In the genomic region with DNA sequence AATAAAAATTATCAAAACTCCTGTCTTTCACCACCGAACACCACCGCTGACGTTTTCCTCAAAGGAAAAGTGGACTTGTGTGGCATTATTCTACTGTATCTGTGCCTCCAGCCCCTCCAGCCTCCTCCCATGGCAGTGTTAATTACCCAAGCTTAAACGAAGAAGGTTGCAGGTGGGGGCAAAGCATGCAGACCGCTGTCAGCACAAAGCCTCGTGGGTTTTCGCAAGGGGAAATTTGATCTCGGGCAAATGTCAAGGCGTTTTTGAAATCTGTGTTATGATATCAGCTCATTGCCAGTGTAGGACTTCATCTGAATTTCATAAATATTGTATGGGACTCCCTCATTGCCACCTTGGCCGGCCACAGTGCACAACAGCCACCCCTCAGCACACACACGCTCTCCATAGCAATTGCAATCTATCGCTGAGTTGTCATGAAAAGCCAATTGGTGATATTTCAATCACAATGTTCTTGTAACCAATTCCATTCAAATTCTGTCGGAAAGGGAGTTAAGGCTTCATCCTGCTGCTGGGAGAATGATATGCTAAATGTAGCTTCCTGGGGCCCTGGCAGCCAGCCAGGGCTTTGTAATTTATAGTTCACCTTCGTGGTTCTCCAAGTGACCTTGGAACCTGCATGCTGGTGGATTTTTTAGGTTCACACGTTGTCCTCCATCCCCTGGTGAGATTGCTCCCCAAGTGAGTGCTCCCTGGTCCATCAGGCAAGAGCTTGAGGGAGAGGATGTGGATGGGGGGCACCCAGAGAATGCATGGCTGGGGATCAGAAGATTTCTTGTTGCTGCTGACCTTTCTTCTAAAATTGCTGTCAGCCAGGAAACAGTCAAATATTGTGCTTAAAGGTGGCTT, we compare ENCODE assay signal across 2 cellular contexts.
TF ChIP-seq lines count a peak whose summit lies in the region.

No MANE protein-coding gene starts in this region.

TF ChIP-seq in GM23338, 12 proteins besides CTCF, POLR2A, EP300 and RAD21:
- TF ChIP-seq ZNF114 (CRISPR knock-in tag; IDR thresholded peaks at IDR 0.05) (no peak), NANOG (IDR thresholded peaks at IDR 0.05; ENCODE audit: borderline replicate concordance) (peak; percentile 90)
TF ChIP-seq in GM23338: peak in this region for 1.

TF ChIP-seq in SK-N-SH, 30 proteins besides CTCF, POLR2A, EP300 and RAD21:
- TF ChIP-seq FOSL2 (IDR thresholded peaks at IDR 0.05; ENCODE audit: borderline replicate concordance, low read depth) (no peak), ELF1 (IDR thresholded peaks at IDR 0.05) (no peak), CHD2 (IDR thresholded peaks at IDR 0.05; ENCODE audit: low read length, partially characterized antibody) (no peak), TCF12 (IDR thresholded peaks at IDR 0.05) (no peak), FOXJ3 (CRISPR knock-in tag; IDR thresholded peaks at IDR 0.05) (no peak), FOXM1 (IDR thresholded peaks at IDR 0.05; ENCODE audit: low read depth) (no peak), NFIC (IDR thresholded peaks at IDR 0.05; ENCODE audit: borderline replicate concordance) (no peak), POLR2AphosphoS5 (IDR thresholded peaks at IDR 0.05; ENCODE audit: low read depth, low read length) (no peak)
- TF ChIP-seq, protein P1, sequence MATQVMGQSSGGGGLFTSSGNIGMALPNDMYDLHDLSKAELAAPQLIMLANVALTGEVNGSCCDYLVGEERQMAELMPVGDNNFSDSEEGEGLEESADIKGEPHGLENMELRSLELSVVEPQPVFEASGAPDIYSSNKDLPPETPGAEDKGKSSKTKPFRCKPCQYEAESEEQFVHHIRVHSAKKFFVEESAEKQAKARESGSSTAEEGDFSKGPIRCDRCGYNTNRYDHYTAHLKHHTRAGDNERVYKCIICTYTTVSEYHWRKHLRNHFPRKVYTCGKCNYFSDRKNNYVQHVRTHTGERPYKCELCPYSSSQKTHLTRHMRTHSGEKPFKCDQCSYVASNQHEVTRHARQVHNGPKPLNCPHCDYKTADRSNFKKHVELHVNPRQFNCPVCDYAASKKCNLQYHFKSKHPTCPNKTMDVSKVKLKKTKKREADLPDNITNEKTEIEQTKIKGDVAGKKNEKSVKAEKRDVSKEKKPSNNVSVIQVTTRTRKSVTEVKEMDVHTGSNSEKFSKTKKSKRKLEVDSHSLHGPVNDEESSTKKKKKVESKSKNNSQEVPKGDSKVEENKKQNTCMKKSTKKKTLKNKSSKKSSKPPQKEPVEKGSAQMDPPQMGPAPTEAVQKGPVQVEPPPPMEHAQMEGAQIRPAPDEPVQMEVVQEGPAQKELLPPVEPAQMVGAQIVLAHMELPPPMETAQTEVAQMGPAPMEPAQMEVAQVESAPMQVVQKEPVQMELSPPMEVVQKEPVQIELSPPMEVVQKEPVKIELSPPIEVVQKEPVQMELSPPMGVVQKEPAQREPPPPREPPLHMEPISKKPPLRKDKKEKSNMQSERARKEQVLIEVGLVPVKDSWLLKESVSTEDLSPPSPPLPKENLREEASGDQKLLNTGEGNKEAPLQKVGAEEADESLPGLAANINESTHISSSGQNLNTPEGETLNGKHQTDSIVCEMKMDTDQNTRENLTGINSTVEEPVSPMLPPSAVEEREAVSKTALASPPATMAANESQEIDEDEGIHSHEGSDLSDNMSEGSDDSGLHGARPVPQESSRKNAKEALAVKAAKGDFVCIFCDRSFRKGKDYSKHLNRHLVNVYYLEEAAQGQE (IDR thresholded peaks at IDR 0.05; ENCODE audit: low read depth, low read length) = no peak
- TF ChIP-seq, protein P2, sequence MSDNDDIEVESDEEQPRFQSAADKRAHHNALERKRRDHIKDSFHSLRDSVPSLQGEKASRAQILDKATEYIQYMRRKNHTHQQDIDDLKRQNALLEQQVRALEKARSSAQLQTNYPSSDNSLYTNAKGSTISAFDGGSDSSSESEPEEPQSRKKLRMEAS (IDR thresholded peaks at IDR 0.05; ENCODE audit: low read depth) = no peak
- TF ChIP-seq, protein P3, sequence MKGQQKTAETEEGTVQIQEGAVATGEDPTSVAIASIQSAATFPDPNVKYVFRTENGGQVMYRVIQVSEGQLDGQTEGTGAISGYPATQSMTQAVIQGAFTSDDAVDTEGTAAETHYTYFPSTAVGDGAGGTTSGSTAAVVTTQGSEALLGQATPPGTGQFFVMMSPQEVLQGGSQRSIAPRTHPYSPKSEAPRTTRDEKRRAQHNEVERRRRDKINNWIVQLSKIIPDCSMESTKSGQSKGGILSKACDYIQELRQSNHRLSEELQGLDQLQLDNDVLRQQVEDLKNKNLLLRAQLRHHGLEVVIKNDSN (IDR thresholded peaks at IDR 0.05; ENCODE audit: borderline replicate concordance, low read depth) = no peak
